Comparison of ENCODE assay signal across 11 cellular contexts in the genomic region with DNA sequence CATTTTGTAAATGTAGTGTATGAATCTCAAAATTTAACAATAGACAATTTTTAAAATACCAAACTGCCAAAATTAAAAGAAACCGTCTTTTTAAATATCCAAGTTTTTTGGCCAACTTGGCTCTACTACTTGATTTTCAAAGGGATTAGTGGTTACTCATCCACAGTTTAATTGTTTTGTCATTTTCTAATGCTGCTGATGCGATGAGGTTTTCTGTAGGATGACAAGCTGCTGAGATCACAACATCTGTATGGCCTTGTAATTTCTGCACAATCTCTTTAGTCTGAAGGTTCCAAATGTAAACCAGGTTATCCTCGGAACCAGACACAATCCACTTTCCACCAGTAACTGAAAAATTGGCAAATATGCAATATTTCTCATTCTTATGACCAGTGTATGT. TPM values are rescaled to one million over a fixed set of nuclear protein-coding genes. Genes with fewer than 3 reads are reported as not detected.
DNase-seq lines count a peak whose midpoint lies in the region; ATAC-seq and TF ChIP-seq lines count a peak whose summit lies in the region.
"Had no signal": no experiment of that assay in that cellular context is flagged by ENCODE, and none has a peak within 500 bp of the region (broad histone marks: within the 10 kb centered on the region; RNA-seq: fewer than 3 reads in every experiment).

No MANE protein-coding gene starts in this region.

- H3K9me3 ChIP-seq in PC-3 (ENCODE audit: low read length), result no peaks in the 10 kb centered on the region
- H3K9me3 ChIP-seq in ectodermal cell (ENCODE audit: control insufficient read depth, low read length), result no peaks in the 10 kb centered on the region
- H3K9me3 ChIP-seq: lower lobe of right lung, thoracic aorta had no signal

- peak overlapping the region; percentile 82 for H3K4me2 ChIP-seq in PC-3 (ENCODE audit: low read length)

- H3K4me3 ChIP-seq in PC-3 (ENCODE audit: low read length) (peak overlapping the region; percentile 75; the same call in 1 of the 2 replicates), ectodermal cell (ENCODE audit: insufficient read depth, low read depth, low read length) (peak overlapping the region; percentile 98)

- no TSS peak for BruUV-seq in PC-3 (replicated peaks; lab: Mats Ljungman, UMichigan)

- no peak for TF ChIP-seq CTCF in PC-3 (conservative IDR thresholded peaks at IDR 0.05; ENCODE audit: low read depth, low read length)
- no peak for TF ChIP-seq CTCF in osteocyte (IDR thresholded peaks at IDR 0.05)

- no peak overlapping the region for H2AFZ ChIP-seq in PC-3 (ENCODE audit: low read length)

- ATAC-seq in activated CD8-positive, alpha-beta memory T cell treated with anti-CD3 and anti-CD28 coated beads, Interleukin-2, amount 10 ng/mL, durations not matched to agents 7 days and 5 days, result no peak
- no peak for ATAC-seq in PC-3
- ATAC-seq: lower lobe of right lung had no signal

- H3K27ac ChIP-seq in PC-3 (ENCODE audit: low read length) (no peak overlapping the region), ectodermal cell (ENCODE audit: insufficient read depth, low read depth, low read length, poor library complexity, severe bottlenecking) (no peak overlapping the region)

- 93% methylated on average over 3 of the region's 3 CpGs for WGBS in ectodermal cell, 2 experiments

- POLR2A ChIA-PET in PC-3 (lab: Charles Lee; ENCODE audit: unreplicated experiment), result no interaction called here

- no peaks in the 10 kb centered on the region for H3K9me2 ChIP-seq in PC-3 (replicated peaks; ENCODE audit: low read length)

- no peaks in the 10 kb centered on the region for H3F3A ChIP-seq in PC-3 (ENCODE audit: low read length, unreplicated experiment)

- no peaks in the 10 kb centered on the region for H3K9me3 Mint-ChIP-seq in activated CD8-positive, alpha-beta memory T cell treated with anti-CD3 and anti-CD28 coated beads, Interleukin-2, amount 10 ng/mL, durations not matched to agents 7 days and 5 days (ENCODE audit: low read depth)
- no peaks in the 10 kb centered on the region for H3K9me3 Mint-ChIP-seq in osteocyte (ENCODE audit: unreplicated experiment)

- H3K27me3 ChIP-seq in PC-3 (ENCODE audit: low read length) (no peaks in the 10 kb centered on the region), ectodermal cell (ENCODE audit: control insufficient read depth, insufficient read depth, low read length, poor library complexity, severe bottlenecking) (no peaks in the 10 kb centered on the region)

- H3K4me1 ChIP-seq in PC-3 (ENCODE audit: insufficient read depth, low read length) (peaks cover 27% of the 10 kb centered on the region), ectodermal cell (ENCODE audit: control insufficient read depth, insufficient read depth, low read length) (peaks cover 14% of the 10 kb centered on the region)

- no peak for DNase-seq in activated CD8-positive, alpha-beta memory T cell treated with anti-CD3 and anti-CD28 coated beads, Interleukin-2, amount 10 ng/mL, durations not matched to agents 7 days and 5 days
- DNase-seq in activated CD8-positive, alpha-beta memory T cell treated with anti-CD3 and anti-CD28 coated beads, Interleukin-2, amount 50 U/mL, for 48 hours, result no peak
- DNase-seq in PC-3 (no peak), osteocyte (ENCODE audit: extremely low spot score, unreplicated experiment) (no peak), NK-92 (lab: John Stamatoyannopoulos, UW; ENCODE audit: unreplicated experiment) (no peak), epidermal melanocyte (ENCODE audit: insufficient read length, low spot score) (no peak), NCI-H69 (lab: John Stamatoyannopoulos, UW) (no peak)
- DNase-seq: lower lobe of right lung, NCI-H1930 had no signal

- no peaks in the 10 kb centered on the region for H3K27me3 Mint-ChIP-seq in activated CD8-positive, alpha-beta memory T cell treated with anti-CD3 and anti-CD28 coated beads, Interleukin-2, amount 10 ng/mL, durations not matched to agents 7 days and 5 days
- no peaks in the 10 kb centered on the region for H3K27me3 Mint-ChIP-seq in osteocyte (ENCODE audit: unreplicated experiment)

- H3K36me3 ChIP-seq in PC-3 (ENCODE audit: low read depth, low read length) (peaks cover 19% of the 10 kb centered on the region), ectodermal cell (ENCODE audit: control insufficient read depth, insufficient read depth, low read length) (no peaks in the 10 kb centered on the region)

- peaks cover 20% of the 10 kb centered on the region for H3K36me3 Mint-ChIP-seq in activated CD8-positive, alpha-beta memory T cell treated with anti-CD3 and anti-CD28 coated beads, Interleukin-2, amount 10 ng/mL, durations not matched to agents 7 days and 5 days
- H3K36me3 Mint-ChIP-seq in osteocyte (ENCODE audit: unreplicated experiment), result peaks cover 6% of the 10 kb centered on the region

- peak overlapping the region; percentile 95 for H3K4me3 Mint-ChIP-seq in activated CD8-positive, alpha-beta memory T cell treated with anti-CD3 and anti-CD28 coated beads, Interleukin-2, amount 10 ng/mL, durations not matched to agents 7 days and 5 days
- H3K4me3 Mint-ChIP-seq in osteocyte (ENCODE audit: unreplicated experiment), result peak overlapping the region; percentile 94

- CTCF ChIA-PET in activated CD8-positive, alpha-beta memory T cell treated with anti-CD3 and anti-CD28 coated beads, Interleukin-2, amount 10 ng/mL, durations not matched to agents 7 days and 5 days (lab: Charles Lee), result no interaction called here
- CTCF ChIA-PET in PC-3 (lab: Charles Lee), result no interaction called here

- peaks cover 58% of the 10 kb centered on the region for H3K79me2 ChIP-seq in PC-3 (ENCODE audit: low read length)

- H4K20me1 ChIP-seq in PC-3 (ENCODE audit: low read length), result no peaks in the 10 kb centered on the region

- intact Hi-C loops in PC-3 (cut with micrococcal nuclease), result no loop called here

- peak overlapping the region; percentile 95 for H3K27ac Mint-ChIP-seq in activated CD8-positive, alpha-beta memory T cell treated with anti-CD3 and anti-CD28 coated beads, Interleukin-2, amount 10 ng/mL, durations not matched to agents 7 days and 5 days
- peak overlapping the region; percentile 98 for H3K27ac Mint-ChIP-seq in osteocyte (ENCODE audit: unreplicated experiment)

- H3K9ac ChIP-seq in PC-3 (ENCODE audit: low read length), result no peak overlapping the region

- H3K4me1 Mint-ChIP-seq in activated CD8-positive, alpha-beta memory T cell treated with anti-CD3 and anti-CD28 coated beads, Interleukin-2, amount 10 ng/mL, durations not matched to agents 7 days and 5 days, result peaks cover 45% of the 10 kb centered on the region
- peaks cover 30% of the 10 kb centered on the region for H3K4me1 Mint-ChIP-seq in osteocyte (ENCODE audit: unreplicated experiment)

RNA-seq across cellular contexts. Expression of gene WDR5B, which starts 1.5 kb away (rescaled TPM):
- 1 to 10 TPM; 4.6 to 4.8 TPM for total RNA-seq in activated CD8-positive, alpha-beta memory T cell treated with anti-CD3 and anti-CD28 coated beads, Interleukin-2, amount 10 ng/mL, durations not matched to agents 7 days and 5 days
- total RNA-seq in PC-3 (2014; rRNA removed) (3.1 and 4.0 TPM in 2 replicates), osteocyte (5.6 and 6.5 TPM in 2 replicates)
- polyA plus RNA-seq in ectodermal cell (2013, experiment 1 of 4), result 7.7 TPM
- polyA plus RNA-seq in ectodermal cell (2013, experiment 2 of 4), result 8.6 TPM
- 7.0 TPM for polyA plus RNA-seq in ectodermal cell (2013, experiment 3 of 4)
- polyA plus RNA-seq in ectodermal cell (2013, experiment 4 of 4), result 8.6 TPM

RNA-seq across cellular contexts. Expression of gene FAM162A, which starts 30.4 kb away (rescaled TPM):
- 10 to 100 TPM; 51.3 to 63.9 TPM for total RNA-seq in activated CD8-positive, alpha-beta memory T cell treated with anti-CD3 and anti-CD28 coated beads, Interleukin-2, amount 10 ng/mL, durations not matched to agents 7 days and 5 days
- 86.4 and 126 TPM in 2 replicates for total RNA-seq in PC-3 (2014; rRNA removed)
- polyA plus RNA-seq in ectodermal cell (2013, experiment 1 of 4), result 32.3 TPM
- 27.9 TPM for polyA plus RNA-seq in ectodermal cell (2013, experiment 2 of 4)
- 28.5 TPM for polyA plus RNA-seq in ectodermal cell (2013, experiment 3 of 4)
- polyA plus RNA-seq in ectodermal cell (2013, experiment 4 of 4), result 32.3 TPM
- 34.3 and 37.3 TPM in 2 replicates for total RNA-seq in osteocyte

RNA-seq across cellular contexts. Expression of gene MIX23, which starts 31.4 kb away (rescaled TPM):
- 10 to 100 TPM; 39.3 to 48.9 TPM for total RNA-seq in activated CD8-positive, alpha-beta memory T cell treated with anti-CD3 and anti-CD28 coated beads, Interleukin-2, amount 10 ng/mL, durations not matched to agents 7 days and 5 days
- total RNA-seq in PC-3 (2014; rRNA removed) (96.9 and 111 TPM in 2 replicates), osteocyte (18.1 and 24.7 TPM in 2 replicates)
- polyA plus RNA-seq in ectodermal cell (2013, experiment 1 of 4), result 42.0 TPM
- 49.6 TPM for polyA plus RNA-seq in ectodermal cell (2013, experiment 2 of 4)
- 46.1 TPM for polyA plus RNA-seq in ectodermal cell (2013, experiment 3 of 4)
- polyA plus RNA-seq in ectodermal cell (2013, experiment 4 of 4), result 49.0 TPM
